21 cellular contexts compared by ENCODE assay signal in the genomic region with DNA sequence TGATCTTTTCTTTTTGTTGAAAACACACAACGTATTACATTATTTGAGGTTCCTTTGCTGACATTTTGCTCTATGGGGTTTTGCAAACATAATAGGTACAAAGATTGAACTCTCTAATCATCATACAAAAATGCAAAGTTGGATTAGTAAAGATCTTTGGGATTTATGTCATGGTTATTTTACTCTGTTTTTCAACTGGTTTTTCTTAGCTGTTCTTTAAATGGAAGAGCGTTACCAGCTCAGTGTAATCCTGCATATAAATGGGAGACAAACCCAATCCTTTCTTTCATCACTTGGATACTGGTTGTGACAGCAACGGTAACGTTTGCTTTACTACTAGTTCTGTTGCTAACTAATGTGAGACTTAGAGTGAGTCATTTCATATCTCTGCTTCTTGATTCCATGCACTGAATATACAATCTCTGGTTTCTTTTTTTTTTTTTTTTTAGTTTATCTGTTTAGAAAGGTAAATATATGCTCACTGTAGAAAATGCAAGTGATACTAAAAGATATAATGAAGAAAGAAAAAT.
DNase-seq lines count a peak whose midpoint lies in the region; ATAC-seq, FAIRE-seq and TF ChIP-seq lines count a peak whose summit lies in the region.
"Had no signal": no experiment of that assay in that cellular context is flagged by ENCODE, and none has a peak within 500 bp of the region (broad histone marks: within the 10 kb centered on the region; RNA-seq: fewer than 3 reads in every experiment).

No MANE protein-coding gene starts in this region.

- no peaks in the 10 kb centered on the region for H3K9me1 ChIP-seq in endothelial cell of umbilical vein (replicated peaks; ENCODE audit: control insufficient read depth, extremely low read depth, insufficient read depth, low read length)

- no peaks in the 10 kb centered on the region for H3K27me3 ChIP-seq in endothelial cell of umbilical vein (ENCODE audit: control insufficient read depth in 2 of 2, insufficient read depth in 2 of 2, low read length in 2 of 2)
- H3K27me3 ChIP-seq in left ventricle myocardium inferior (ENCODE audit: low read depth) = no peaks in the 10 kb centered on the region

- FAIRE-seq in D721Med (lab: Jason Lieb, UNC) (peak; percentile 21), endothelial cell of umbilical vein (lab: Jason Lieb, UNC) (peak; percentile 18)
- FAIRE-seq: GM19239, HepG2 had no signal

- H3K27ac ChIP-seq in endothelial cell of umbilical vein (ENCODE audit: insufficient read depth, low read depth, low read length) (no peak overlapping the region), left ventricle myocardium inferior (replicated peaks) (no peak overlapping the region)
- H3K27ac ChIP-seq: SK-N-MC had no signal

- intact Hi-C loops in endothelial cell of umbilical vein (cut with micrococcal nuclease) = no loop called here
- intact Hi-C loops in left ventricle myocardium inferior (cut with micrococcal nuclease) = no loop called here

- DNase-seq in D721Med (ENCODE audit: insufficient read length, low spot score) (no peak), LHCN-M2 (ENCODE audit: low read depth) (peak; percentile 1), endothelial cell of umbilical vein (ENCODE audit: low read depth, low spot score) (no peak), iris pigment epithelial cell (ENCODE audit: low read depth) (peak; percentile 48), left ventricle myocardium inferior (no peak), NCI-H446 (lab: John Stamatoyannopoulos, UW) (no peak), DMS79 treated with DMSO at 0.1 percent for 48 hours (lab: John Stamatoyannopoulos, UW) (no peak)
- DNase-seq: DMS153, KG1, NCI-H1048, NCI-H1436 treated with DMSO at 0.1 percent for 48 hours, NCI-H2029 treated with DMSO at 0.1 percent for 48 hours, NCI-H2171 treated with DMSO at 0.1 percent for 48 hours, NCI-H510A, NCI-H774, Right ventricle myocardium superior had no signal

- no peak overlapping the region for H3K9ac ChIP-seq in endothelial cell of umbilical vein (replicated peaks; ENCODE audit: extremely low read depth, insufficient read depth, low read length)

- no peaks in the 10 kb centered on the region for H4K20me1 ChIP-seq in endothelial cell of umbilical vein (replicated peaks; ENCODE audit: control insufficient read depth, extremely low read depth, insufficient read depth, low read length)

- no peak for TF ChIP-seq POLR2A in endothelial cell of umbilical vein (IDR thresholded peaks at IDR 0.05; ENCODE audit: low read depth, low read length)

- CTCF ChIA-PET in endothelial cell of umbilical vein (lab: Charles Lee) = interaction anchor here (1.0 to 1.3 kb wide), 2 partner anchors 27 to 309 kb away, joined by 3 read pairs; no protein-coding TSS in a partner anchor

- H3K4me1 ChIP-seq in endothelial cell of umbilical vein (ENCODE audit: control insufficient read depth, extremely low read depth, insufficient read depth, low read length) (no peaks in the 10 kb centered on the region), left ventricle myocardium inferior (no peaks in the 10 kb centered on the region)

- H3K79me2 ChIP-seq in endothelial cell of umbilical vein (ENCODE audit: control insufficient read depth, insufficient read depth, low read length) = no peaks in the 10 kb centered on the region

- H3K4me2 ChIP-seq in endothelial cell of umbilical vein (ENCODE audit: insufficient read depth, low read length) = no peak overlapping the region

- H2AFZ ChIP-seq in endothelial cell of umbilical vein (ENCODE audit: low read depth, low read length) = no peak overlapping the region

- BruUV-seq in endothelial cell of umbilical vein (replicated peaks; lab: Mats Ljungman, UMichigan) = no TSS peak

- TF ChIP-seq CTCF in D721Med (IDR thresholded peaks at IDR 0.05; ENCODE audit: insufficient read depth, missing control alignments) (no peak), endothelial cell of umbilical vein (IDR thresholded peaks at IDR 0.05; ENCODE audit: extremely low read depth in 1 of 2, insufficient read depth in 1 of 2, low read depth in 1 of 2, low read length in 2 of 2) (no peak), left ventricle myocardium inferior (IDR thresholded peaks at IDR 0.05; ENCODE audit: borderline replicate concordance) (no peak)

- H3K4me3 ChIP-seq in endothelial cell of umbilical vein (replicated peaks in 1 of 3; ENCODE audit: insufficient read depth in 1 of 3, low read depth in 1 of 3, low read length in 3 of 3) (no peak overlapping the region), left ventricle myocardium inferior (no peak overlapping the region)
- H3K4me3 ChIP-seq: SK-N-MC had no signal

- ATAC-seq in HG03378 (IDR thresholded peaks at IDR 0.05; ENCODE audit: unreplicated experiment) = no peak
- ATAC-seq: HepG2, Panc1 had no signal

- POLR2A ChIA-PET in endothelial cell of umbilical vein (lab: Charles Lee) = no interaction called here

- dilution Hi-C loops in endothelial cell of umbilical vein (cut with MboI; ENCODE audit: extremely low pct_ligation_motif_present, low sequenced_read_pairs) = no loop called here

- H3K36me3 ChIP-seq in endothelial cell of umbilical vein (ENCODE audit: control insufficient read depth in 2 of 2, extremely low read depth in 1 of 2, insufficient read depth in 2 of 2, low read length in 2 of 2) = no peaks in the 10 kb centered on the region
- H3K36me3 ChIP-seq in left ventricle myocardium inferior = no peaks in the 10 kb centered on the region

- H3K9me3 ChIP-seq in endothelial cell of umbilical vein (replicated peaks; ENCODE audit: control insufficient read depth, insufficient read depth, low read length) (no peaks in the 10 kb centered on the region), left ventricle myocardium inferior (replicated peaks) (peaks cover 6% of the 10 kb centered on the region)

TF ChIP-seq in endothelial cell of umbilical vein, 7 proteins besides CTCF, POLR2A, EP300 and RAD21:
- TF ChIP-seq JUN (IDR thresholded peaks at IDR 0.05; ENCODE audit: borderline replicate concordance, insufficient read depth, insufficient read length, low read depth) (no peak), GATA2 (IDR thresholded peaks at IDR 0.05; ENCODE audit: insufficient read depth, insufficient read length, low read depth, low read length) (no peak), FOS (IDR thresholded peaks at IDR 0.05; ENCODE audit: borderline replicate concordance, insufficient read depth, low read length) (no peak), POLR2AphosphoS5 (IDR thresholded peaks at IDR 0.05; ENCODE audit: insufficient read depth, low read depth, low read length) (no peak), EZH2 (IDR thresholded peaks at IDR 0.05; ENCODE audit: borderline replicate concordance, low read depth, low read length, severe bottlenecking) (no peak), MYC (IDR thresholded peaks at IDR 0.05; ENCODE audit: low read depth, low read length) (no peak)
- TF ChIP-seq, protein P1, sequence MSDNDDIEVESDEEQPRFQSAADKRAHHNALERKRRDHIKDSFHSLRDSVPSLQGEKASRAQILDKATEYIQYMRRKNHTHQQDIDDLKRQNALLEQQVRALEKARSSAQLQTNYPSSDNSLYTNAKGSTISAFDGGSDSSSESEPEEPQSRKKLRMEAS (IDR thresholded peaks at IDR 0.05; ENCODE audit: insufficient read depth, insufficient read length) = no peak

Comparison
In these comparisons a context has a peak if more than half of its experiments do, and no peak if none do; other contexts are left out.
1. DNase-seq: peak in LHCN-M2 (single experiment) and iris pigment epithelial cell (single experiment); none in D721Med (single experiment), endothelial cell of umbilical vein (single experiment), left ventricle myocardium inferior (single experiment), NCI-H446 (0 of 2) and DMS79 treated with DMSO at 0.1 percent for 48 hours (single experiment).